In the genomic region with DNA sequence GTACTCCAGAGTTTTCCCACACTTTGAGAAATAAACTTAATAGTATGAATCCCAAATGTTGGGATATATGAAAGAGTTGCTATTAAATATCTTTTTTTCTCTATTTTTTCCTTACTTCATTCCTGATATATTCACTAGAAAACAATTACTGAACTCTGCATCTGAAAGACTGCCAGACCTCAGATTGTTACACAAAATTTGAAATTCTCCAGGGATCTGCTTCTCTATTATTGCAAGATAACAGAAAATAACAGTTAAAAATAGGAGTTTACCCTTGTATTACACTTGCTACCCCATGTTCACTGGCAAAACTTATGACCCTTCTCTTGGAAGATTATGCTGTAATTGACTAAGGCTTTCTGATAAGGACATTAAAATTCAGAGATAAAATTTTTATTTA, we compare ENCODE assay signal across 17 cellular contexts. TPM values are rescaled to one million over a fixed set of nuclear protein-coding genes. Genes with fewer than 3 reads are reported as not detected.
DNase-seq lines count a peak whose midpoint lies in the region; ATAC-seq, FAIRE-seq and TF ChIP-seq lines count a peak whose summit lies in the region.
"Had no signal": no experiment of that assay in that cellular context is flagged by ENCODE, and none has a peak within 500 bp of the region (broad histone marks: within the 10 kb centered on the region; RNA-seq: fewer than 3 reads in every experiment).

No MANE protein-coding gene starts in this region.

- no peak for TF ChIP-seq CTCF in fibroblast of pulmonary artery (IDR thresholded peaks at IDR 0.05; ENCODE audit: low read length, missing control alignments)
- TF ChIP-seq CTCF in lower lobe of right lung (IDR thresholded peaks at IDR 0.05): no peak
- no peak for TF ChIP-seq CTCF in pancreas (IDR thresholded peaks at IDR 0.05)

- H3K27me3 ChIP-seq in lower lobe of right lung (ENCODE audit: low read depth): no peaks in the 10 kb centered on the region
- no peaks in the 10 kb centered on the region for H3K27me3 ChIP-seq in pancreas

- H3K4me1 ChIP-seq in lower lobe of right lung (no peaks in the 10 kb centered on the region), pancreas (no peaks in the 10 kb centered on the region)

- no peaks in the 10 kb centered on the region for H3K9me3 ChIP-seq in lower lobe of right lung
- H3K9me3 ChIP-seq in pancreas: no peaks in the 10 kb centered on the region

- DNase-seq in NCI-H2171 treated with DMSO at 0.1 percent for 48 hours (lab: John Stamatoyannopoulos, UW) (peak; percentile 53), NCI-H2171 (lab: John Stamatoyannopoulos, UW) (no peak), amniotic epithelial cell (ENCODE audit: low read depth) (peak; percentile 56), fibroblast of pulmonary artery (ENCODE audit: low read depth) (peak; percentile 64), lower lobe of right lung (no peak), pancreas (no peak), hypothalamus (lab: John Stamatoyannopoulos, UW) (no peak)
- DNase-seq: DMS79 treated with DMSO at 0.1 percent for 48 hours, HCEC 1CT, NCI-H1105, NCI-H2081 treated with DMSO at 0.1 percent for 48 hours, NCI-H510A, NCI-H748 treated with DMSO at 0.1 percent for 48 hours, Right ventricle myocardium superior had no signal

- H3K27ac ChIP-seq in lower lobe of right lung: no peak overlapping the region
- no peak overlapping the region for H3K27ac ChIP-seq in pancreas
- H3K27ac ChIP-seq: 22Rv1 had no signal

- no peak for ATAC-seq in lower lobe of right lung
- ATAC-seq in esophagus mucosa: no peak
- no peak for ATAC-seq in pancreas

- H3K4me3 ChIP-seq in fibroblast of pulmonary artery (replicated peaks; ENCODE audit: low read depth, low read length) (no peak overlapping the region), lower lobe of right lung (no peak overlapping the region), pancreas (no peak overlapping the region)

- H3K36me3 ChIP-seq in lower lobe of right lung (no peaks in the 10 kb centered on the region), pancreas (no peaks in the 10 kb centered on the region)

- intact Hi-C loops in lower lobe of right lung (cut with DNase I): no loop called here
- intact Hi-C loops in pancreas (cut with DNase I): no loop called here

- FAIRE-seq in pancreas (lab: Jason Lieb, UNC): no peak

RNA-seq across cellular contexts. Expression of a gene that starts 11.7 kb away (rescaled TPM):
- total RNA-seq in lower lobe of right lung (61.9 TPM), esophagus mucosa (15.0 TPM), pancreas (1 to 10 TPM; 1.2 to 5.7 (median 4.4) TPM)
- 1 to 10 TPM; 1.5 to 5.0 TPM for polyA plus RNA-seq in pancreas
- total RNA-seq: OCI-LY7 had no signal

Comparison
In these comparisons a context has a peak if more than half of its experiments do, and no peak if none do; other contexts are left out.
1. DNase-seq: peak in NCI-H2171 treated with DMSO at 0.1 percent for 48 hours (single experiment), amniotic epithelial cell (single experiment) and fibroblast of pulmonary artery (single experiment); none in NCI-H2171 (single experiment), lower lobe of right lung (single experiment), pancreas (0 of 6) and hypothalamus (0 of 51).